13 cellular contexts compared by ENCODE assay signal in the genomic region with DNA sequence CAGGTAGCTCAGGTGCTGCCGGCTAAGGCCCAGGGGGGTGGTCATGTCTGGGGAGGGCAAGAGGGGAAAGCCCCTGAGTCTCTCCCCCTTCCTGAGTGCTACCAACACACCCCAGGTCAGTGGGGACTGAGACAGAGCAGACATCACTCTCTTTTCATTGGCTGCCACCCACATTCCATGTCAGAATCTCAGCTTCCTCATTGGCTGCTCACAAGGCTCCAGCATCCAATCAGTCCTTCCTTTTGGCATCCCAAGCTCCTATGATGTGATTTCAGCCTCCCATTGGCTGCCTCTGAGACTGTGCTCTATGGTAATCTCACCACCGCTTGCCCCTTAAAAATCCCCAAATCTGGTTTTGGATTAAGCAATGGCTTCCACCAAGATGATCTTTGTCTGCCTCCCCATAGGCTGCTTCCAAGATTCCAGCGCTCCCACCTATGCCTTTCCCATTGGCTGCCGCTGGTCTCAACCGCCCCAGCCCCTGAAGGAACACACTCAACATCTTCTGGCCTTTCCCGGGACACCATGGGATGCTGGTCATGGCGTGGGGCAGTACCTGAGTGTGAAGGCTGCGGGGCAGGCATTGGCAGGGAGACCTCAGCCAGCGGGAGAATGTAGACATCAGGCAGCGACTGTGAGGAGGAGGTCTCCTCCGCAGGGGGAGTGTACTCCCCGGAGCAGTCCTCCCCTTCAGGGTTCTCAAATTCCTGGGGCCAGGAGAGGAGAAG. TPM values are rescaled to one million over a fixed set of nuclear protein-coding genes. Genes with fewer than 3 reads are reported as not detected.
DNase-seq lines count a peak whose midpoint lies in the region; ATAC-seq lines count a peak whose summit lies in the region.
"Had no signal": no experiment of that assay in that cellular context is flagged by ENCODE, and none has a peak within 500 bp of the region (broad histone marks: within the 10 kb centered on the region; RNA-seq: fewer than 3 reads in every experiment).

No MANE protein-coding gene starts in this region.

- no peak for ATAC-seq in activated naive CD8-positive, alpha-beta T cell treated with anti-CD3 and anti-CD28 coated beads, Interleukin-2, amount 10 ng/mL, durations not matched to agents 7 days and 5 days (ENCODE audit: low read depth)
- ATAC-seq in GM18520 (IDR thresholded peaks at IDR 0.05; ENCODE audit: unreplicated experiment), result no peak

- no peak overlapping the region for H3K4me3 Mint-ChIP-seq in activated naive CD8-positive, alpha-beta T cell treated with anti-CD3 and anti-CD28 coated beads, Interleukin-2, amount 10 ng/mL, durations not matched to agents 7 days and 5 days
- no peak overlapping the region for H3K4me3 Mint-ChIP-seq in activated naive CD8-positive, alpha-beta T cell treated with anti-CD3 and anti-CD28 coated beads for 36 hours
- H3K4me3 Mint-ChIP-seq: activated T-helper 17 cell treated with anti-CD3 and anti-CD28 coated beads, Interleukin-2, amount 50 U/mL, for 72 hours; stimulated activated naive B cell treated with anti-CD40 and anti-IgM and Interleukin-4, amounts not matched to agents 10 μg/mL and 1 μg/mL and 100 μg/mL, for 72 hours had no signal

- intact Hi-C loops in head of caudate nucleus (cut with DNase I), result no loop called here

- POLR2A ChIA-PET in activated naive CD8-positive, alpha-beta T cell treated with anti-CD3 and anti-CD28 coated beads, Interleukin-2, amount 10 ng/mL, durations not matched to agents 7 days and 5 days (lab: Charles Lee), result interaction anchor here (0.9 to 1.4 kb wide), 2 partner anchors 14 to 109 kb away, joined by 4 to 5 read pairs; partner anchors contain the start of genes RPL18 and SPHK2

- no peaks in the 10 kb centered on the region for H3K9me3 Mint-ChIP-seq in activated naive CD8-positive, alpha-beta T cell treated with anti-CD3 and anti-CD28 coated beads, Interleukin-2, amount 10 ng/mL, durations not matched to agents 7 days and 5 days
- no peaks in the 10 kb centered on the region for H3K9me3 Mint-ChIP-seq in activated naive CD8-positive, alpha-beta T cell treated with anti-CD3 and anti-CD28 coated beads for 36 hours
- H3K9me3 Mint-ChIP-seq: activated T-helper 17 cell treated with anti-CD3 and anti-CD28 coated beads, Interleukin-2, amount 50 U/mL, for 72 hours; stimulated activated naive B cell treated with anti-CD40 and anti-IgM and Interleukin-4, amounts not matched to agents 10 μg/mL and 1 μg/mL and 100 μg/mL, for 72 hours had no signal

- no peak for DNase-seq in activated naive CD8-positive, alpha-beta T cell treated with anti-CD3 and anti-CD28 coated beads, Interleukin-2, amount 10 ng/mL, durations not matched to agents 7 days and 5 days
- DNase-seq in activated naive CD8-positive, alpha-beta T cell treated with anti-CD3 and anti-CD28 coated beads for 36 hours, result no peak
- DNase-seq in NCI-H82 treated with DMSO at 0.1 percent for 48 hours (lab: John Stamatoyannopoulos, UW; ENCODE audit: unreplicated experiment) (peak; percentile 23), head of caudate nucleus (peak in 35 of 42 donors; percentile 33 to 86 (median 61)), superior temporal gyrus (ENCODE audit: extremely low spot score) (peak; percentile 75), AG08395 (ENCODE audit: low spot score) (no peak), NCI-H1436 treated with DMSO at 0.1 percent for 48 hours (lab: John Stamatoyannopoulos, UW) (no peak)
- DNase-seq: NCI-H187 treated with DMSO at 0.1 percent for 48 hours; stimulated activated naive B cell treated with anti-CD40 and anti-IgM and Interleukin-4, amounts not matched to agents 10 μg/mL and 1 μg/mL and 100 μg/mL, for 72 hours had no signal

- H3K4me1 Mint-ChIP-seq in activated naive CD8-positive, alpha-beta T cell treated with anti-CD3 and anti-CD28 coated beads, Interleukin-2, amount 10 ng/mL, durations not matched to agents 7 days and 5 days, result peaks cover 9% of the 10 kb centered on the region
- H3K4me1 Mint-ChIP-seq in activated naive CD8-positive, alpha-beta T cell treated with anti-CD3 and anti-CD28 coated beads for 36 hours, result peaks cover 11% of the 10 kb centered on the region

- H3K27ac Mint-ChIP-seq in activated naive CD8-positive, alpha-beta T cell treated with anti-CD3 and anti-CD28 coated beads, Interleukin-2, amount 10 ng/mL, durations not matched to agents 7 days and 5 days, result peak overlapping the region; percentile 27
- no peak overlapping the region for H3K27ac Mint-ChIP-seq in activated naive CD8-positive, alpha-beta T cell treated with anti-CD3 and anti-CD28 coated beads for 36 hours
- H3K27ac Mint-ChIP-seq: activated CD4-positive, alpha-beta T cell treated with anti-CD3 and anti-CD28 coated beads for 36 hours; stimulated activated naive B cell treated with anti-CD40 and anti-IgM and Interleukin-4, amounts not matched to agents 10 μg/mL and 1 μg/mL and 100 μg/mL, for 72 hours had no signal

- no peaks in the 10 kb centered on the region for H3K27me3 Mint-ChIP-seq in activated naive CD8-positive, alpha-beta T cell treated with anti-CD3 and anti-CD28 coated beads, Interleukin-2, amount 10 ng/mL, durations not matched to agents 7 days and 5 days
- no peaks in the 10 kb centered on the region for H3K27me3 Mint-ChIP-seq in activated naive CD8-positive, alpha-beta T cell treated with anti-CD3 and anti-CD28 coated beads for 36 hours
- H3K27me3 Mint-ChIP-seq: activated CD4-positive, alpha-beta T cell treated with anti-CD3 and anti-CD28 coated beads for 36 hours; activated T-helper 17 cell treated with anti-CD3 and anti-CD28 coated beads, Interleukin-2, amount 50 U/mL, for 72 hours had no signal

- H3K36me3 Mint-ChIP-seq in activated naive CD8-positive, alpha-beta T cell treated with anti-CD3 and anti-CD28 coated beads, Interleukin-2, amount 10 ng/mL, durations not matched to agents 7 days and 5 days, result no peaks in the 10 kb centered on the region
- H3K36me3 Mint-ChIP-seq in activated naive CD8-positive, alpha-beta T cell treated with anti-CD3 and anti-CD28 coated beads for 36 hours, result no peaks in the 10 kb centered on the region
- H3K36me3 Mint-ChIP-seq: stimulated activated naive B cell treated with anti-CD40 and anti-IgM and Interleukin-4, amounts not matched to agents 10 μg/mL and 1 μg/mL and 100 μg/mL, for 72 hours had no signal

RNA-seq across cellular contexts. Expression of gene LMTK3, which starts 2.0 kb away (rescaled TPM):
- 10 to 100 TPM; 10.2 to 12.8 TPM for total RNA-seq in activated naive CD8-positive, alpha-beta T cell treated with anti-CD3 and anti-CD28 coated beads, Interleukin-2, amount 10 ng/mL, durations not matched to agents 7 days and 5 days
- total RNA-seq in activated naive CD8-positive, alpha-beta T cell treated with anti-CD3 and anti-CD28 coated beads for 36 hours, result 1 to 10 TPM; 2.2 to 2.8 TPM

RNA-seq across cellular contexts. Expression of gene CYTH2, which starts 40.5 kb away (rescaled TPM):
- total RNA-seq in activated naive CD8-positive, alpha-beta T cell treated with anti-CD3 and anti-CD28 coated beads, Interleukin-2, amount 10 ng/mL, durations not matched to agents 7 days and 5 days, result 10 to 100 TPM; 57.6 to 59.1 TPM
- total RNA-seq in activated naive CD8-positive, alpha-beta T cell treated with anti-CD3 and anti-CD28 coated beads for 36 hours, result 10 to 100 TPM; 18.2 to 21.7 TPM

RNA-seq across cellular contexts. Expression of gene SULT2B1, which starts 42.3 kb away (rescaled TPM):
- total RNA-seq in activated naive CD8-positive, alpha-beta T cell treated with anti-CD3 and anti-CD28 coated beads, Interleukin-2, amount 10 ng/mL, durations not matched to agents 7 days and 5 days, result not detected
- not detected for total RNA-seq in activated naive CD8-positive, alpha-beta T cell treated with anti-CD3 and anti-CD28 coated beads for 36 hours
- total RNA-seq: activated CD4-positive, alpha-beta T cell treated with anti-CD3 and anti-CD28 coated beads for 36 hours; activated T-helper 17 cell treated with anti-CD3 and anti-CD28 coated beads, Interleukin-2, amount 50 U/mL, for 72 hours; Daoy had no signal

RNA-seq across cellular contexts. Expression of gene KCNJ14, which starts 54.3 kb away (rescaled TPM):
- total RNA-seq in activated naive CD8-positive, alpha-beta T cell treated with anti-CD3 and anti-CD28 coated beads, Interleukin-2, amount 10 ng/mL, durations not matched to agents 7 days and 5 days, result 1 to 10 TPM; 1.4 TPM
- total RNA-seq in activated naive CD8-positive, alpha-beta T cell treated with anti-CD3 and anti-CD28 coated beads for 36 hours, result 1 to 10 TPM; 1.4 to 1.5 TPM

Comparison
In these comparisons a context has a peak if more than half of its experiments do, and no peak if none do; other contexts are left out.
1. DNase-seq: peak in NCI-H82 treated with DMSO at 0.1 percent for 48 hours (single experiment), head of caudate nucleus (35 of 42) and superior temporal gyrus (single experiment); none in activated naive CD8-positive, alpha-beta T cell treated with anti-CD3 and anti-CD28 coated beads, Interleukin-2, amount 10 ng/mL, durations not matched to agents 7 days and 5 days (single experiment), activated naive CD8-positive, alpha-beta T cell treated with anti-CD3 and anti-CD28 coated beads for 36 hours (single experiment), AG08395 (single experiment) and NCI-H1436 treated with DMSO at 0.1 percent for 48 hours (single experiment).